Comparison of ENCODE assay signal across 8 cellular contexts in genomic region chr2:64768426-64769033, GRCh38.
A peak's percentile ranks its signal among the peaks of the same experiment; 100 is the strongest.
DNase-seq lines count a peak whose midpoint lies in the region; ATAC-seq and TF ChIP-seq lines count a peak whose summit lies in the region.

No MANE protein-coding gene starts in this region.

- H2AFZ ChIP-seq in SU-DHL-6 (ENCODE audit: low read depth, low read length, severe bottlenecking) = peak overlapping the region; percentile 70

- H3F3A ChIP-seq in SU-DHL-6 (ENCODE audit: insufficient read depth) = peaks cover 17% of the 10 kb centered on the region

- H3K36me3 ChIP-seq in SU-DHL-6 (ENCODE audit: low read length) = no peaks in the 10 kb centered on the region
- H3K36me3 ChIP-seq in gastrocnemius medialis = no peaks in the 10 kb centered on the region

- H3K4me2 ChIP-seq in SU-DHL-6 (ENCODE audit: low read depth, low read length, poor library complexity, severe bottlenecking) = peak overlapping the region; percentile 66

- no peak overlapping the region for H3K27ac ChIP-seq in SU-DHL-6 (ENCODE audit: low read depth, low read length)
- H3K27ac ChIP-seq in gastrocnemius medialis = peak overlapping the region; percentile 93 to 99 (median 97)

- peak overlapping the region; percentile 60 for H3K9ac ChIP-seq in SU-DHL-6 (ENCODE audit: low read length)

- no peaks in the 10 kb centered on the region for H3K27me3 ChIP-seq in SU-DHL-6 (ENCODE audit: low read length)
- H3K27me3 ChIP-seq in gastrocnemius medialis = no peaks in the 10 kb centered on the region

- no peaks in the 10 kb centered on the region for H4K20me1 ChIP-seq in SU-DHL-6 (ENCODE audit: low read depth, low read length)

- TF ChIP-seq CTCF in SU-DHL-6 (IDR thresholded peaks at IDR 0.05; ENCODE audit: insufficient read depth, low read length, poor library complexity, severe bottlenecking) = no peak
- TF ChIP-seq CTCF in fibroblast of villous mesenchyme (IDR thresholded peaks at IDR 0.05; ENCODE audit: insufficient read depth, low read depth, low read length) = no peak
- no peak for TF ChIP-seq CTCF in gastrocnemius medialis (IDR thresholded peaks at IDR 0.05 in 4 of 5, conservative IDR thresholded peaks at IDR 0.05 in 1 of 5)

- H3K4me1 ChIP-seq in gastrocnemius medialis = peaks cover 4 to 13% of the 10 kb centered on the region in 2 donors

- H3K4me3 ChIP-seq in SU-DHL-6 (ENCODE audit: insufficient read depth, low read length, poor library complexity, severe bottlenecking) = peak overlapping the region; percentile 57
- peak overlapping the region; percentile 66 for H3K4me3 ChIP-seq in fibroblast of villous mesenchyme (ENCODE audit: low read depth, low read length)
- H3K4me3 ChIP-seq in gastrocnemius medialis = peak overlapping the region; percentile 77 to 91 (median 84)

- no peak for TF ChIP-seq POLR2A in gastrocnemius medialis (IDR thresholded peaks at IDR 0.05)

- in situ Hi-C loops in gastrocnemius medialis (cut with MboI; ENCODE audit: low sequenced_read_pairs in 4 of 4) = loop anchor here in 2 of 4 donors (10.0 kb wide), 2 partner anchors 86 to 114 kb away; partner anchors contain the start of gene SERTAD2 (in 1 of the 2)

- no peaks in the 10 kb centered on the region for H3K9me2 ChIP-seq in SU-DHL-6 (replicated peaks; ENCODE audit: insufficient read depth, low read length)

- intact Hi-C loops in gastrocnemius medialis (cut with DNase I; ENCODE audit: low total_unique reads) = loop anchor here (5.0 kb wide), 1 partner anchor 64 kb away; no protein-coding TSS in a partner anchor

- ATAC-seq in gastrocnemius medialis = peak in 1 of 2 donors; percentile 3

- H3K79me2 ChIP-seq in SU-DHL-6 (ENCODE audit: insufficient read depth, low read length) = no peaks in the 10 kb centered on the region

- no peaks in the 10 kb centered on the region for H3K9me3 ChIP-seq in SU-DHL-6 (ENCODE audit: insufficient read depth, low read length)
- no peaks in the 10 kb centered on the region for H3K9me3 ChIP-seq in gastrocnemius medialis

- peak; percentile 45 for DNase-seq in NCI-H2107 treated with DMSO at 0.1 percent for 48 hours (lab: John Stamatoyannopoulos, UW; ENCODE audit: unreplicated experiment)
- DNase-seq in NCI-H2107 (lab: John Stamatoyannopoulos, UW) = no peak
- DNase-seq in fibroblast of villous mesenchyme (ENCODE audit: low read depth) = no peak
- no peak for DNase-seq in gastrocnemius medialis
- no peak for DNase-seq in glomerular visceral epithelial cell (ENCODE audit: extremely low spot score)
- no peak for DNase-seq in NCI-H2081 (lab: John Stamatoyannopoulos, UW)
- no peak for DNase-seq in activated effector memory CD4-positive, alpha-beta T cell treated with Interleukin-2 at 50 U/mL for 16 hours
